Comparison of ENCODE assay signal across 1 cellular context in genomic region chr3:128336337-128337156, GRCh38.
TF ChIP-seq lines count a peak whose summit lies in the region.

No MANE protein-coding gene starts in this region.

TF ChIP-seq in K562, 482 proteins besides CTCF, POLR2A, EP300 and RAD21 (continued from another document):
- TF ChIP-seq FIP1L1 (IDR thresholded peaks at IDR 0.05; ENCODE audit: low read depth, low read length, poor library complexity, severe bottlenecking) (no peak), NR1H2 (CRISPR knock-in tag; IDR thresholded peaks at IDR 0.05) (no peak), ZFP36 (IDR thresholded peaks at IDR 0.05; ENCODE audit: low read depth, low read length, partially characterized antibody) (peak; percentile 94), ETV6 (IDR thresholded peaks at IDR 0.05; ENCODE audit: borderline replicate concordance in 1 of 2, low read depth in 2 of 2, low read length in 1 of 2) (no peak), ETV6 (CRISPR knock-in tag; IDR thresholded peaks at IDR 0.05; ENCODE audit: borderline replicate concordance) (no peak)
